23 cellular contexts compared by ENCODE assay signal in genomic region chr10:128551475-128551874, GRCh38.
"Had no signal": no experiment of that assay in that cellular context is flagged by ENCODE, and none has a peak within 500 bp of the region (broad histone marks: within the 10 kb centered on the region; RNA-seq: fewer than 3 reads in every experiment).

No MANE protein-coding gene starts in this region.

- H3K27ac ChIP-seq: neutrophil, pancreas, psoas muscle, right lobe of liver, sigmoid colon, stomach, thoracic aorta, thyroid gland, transverse colon, upper lobe of left lung, vagina had no signal

- H3K4me1 ChIP-seq: pancreas, psoas muscle, right lobe of liver, sigmoid colon, stomach, thyroid gland, upper lobe of left lung, vagina had no signal

- DNase-seq: naive thymus-derived CD8-positive, alpha-beta T cell; nephron progenitor cell; nucleus accumbens; pancreas; psoas muscle; right cardiac atrium; right lobe of liver; sigmoid colon; small intestine; stimulated activated CD4-positive, alpha-beta T cell treated with anti-CD3 and anti-CD28 coated beads, Interleukin-15, amount 100 ng/mL, for 24 hours; stimulated activated CD4-positive, alpha-beta T cell treated with anti-CD3 and anti-CD28 coated beads, Interleukin-2, amount 100 ng/mL, for 24 hours; stimulated activated CD4-positive, alpha-beta T cell treated with anti-CD3 and anti-CD28 coated beads, Interleukin-2, amount 100 ng/mL, for 48 hours; stimulated activated CD4-positive, alpha-beta T cell treated with anti-CD3 and anti-CD28 coated beads, Interleukin-4, amount 100 ng/mL, for 24 hours; stimulated activated naive B cell treated with anti-CD40 and anti-IgM and Interleukin-4, amounts not matched to agents 10 μg/mL and 1 μg/mL and 100 μg/mL, for 72 hours; stimulated activated naive CD4-positive, alpha-beta T cell treated with Interleukin-2 at 50 U/mL for 16 hours; stomach; thyroid gland; transverse colon; upper lobe of left lung had no signal

- H3K36me3 ChIP-seq: neutrophil, pancreas, right lobe of liver, sigmoid colon, stomach, thoracic aorta, thyroid gland, transverse colon, upper lobe of left lung, vagina had no signal

- H3K27me3 ChIP-seq: neutrophil, pancreas, right lobe of liver, sigmoid colon, thyroid gland, transverse colon, upper lobe of left lung, vagina had no signal

- ATAC-seq: naive thymus-derived CD8-positive, alpha-beta T cell; pancreas; psoas muscle; right cardiac atrium; right lobe of liver; stimulated activated effector memory CD8-positive, alpha-beta T cell treated with anti-CD3 and anti-CD28 coated beads, Interleukin-12 subunit alpha, Interleukin-12 subunit beta, amount 100 ng/mL, for 72 hours; stimulated activated naive B cell treated with anti-CD40 and anti-IgM and Interleukin-4, amounts not matched to agents 10 μg/mL and 1 μg/mL and 100 μg/mL, for 72 hours had no signal

- H3K9me3 ChIP-seq: neutrophil, pancreas, psoas muscle, right lobe of liver, sigmoid colon, thoracic aorta, thyroid gland, transverse colon, upper lobe of left lung, vagina had no signal

- H3K4me3 ChIP-seq: pancreas, psoas muscle, right lobe of liver, sigmoid colon, stomach, thoracic aorta, thyroid gland, transverse colon, upper lobe of left lung, vagina had no signal
